ENCODE assay signal across 18 cellular contexts in genomic region chr1:165894591-165894990, GRCh38.
DNase-seq lines count a peak whose midpoint lies in the region; ATAC-seq, FAIRE-seq and TF ChIP-seq lines count a peak whose summit lies in the region.
"Had no signal": no experiment of that assay in that cellular context is flagged by ENCODE, and none has a peak within 500 bp of the region (broad histone marks: within the 10 kb centered on the region; RNA-seq: fewer than 3 reads in every experiment).

No MANE protein-coding gene starts in this region.

- H4K20me1 ChIP-seq in H1 (replicated peaks in 1 of 2; ENCODE audit: control insufficient read depth in 1 of 2, insufficient read depth in 2 of 2, low read length in 2 of 2): peaks cover 18% of the 10 kb centered on the region in 2 experiments

- H2AFZ ChIP-seq in H1 (ENCODE audit: low read length) (no peak overlapping the region), trophoblast cell (ENCODE audit: insufficient read depth, low read length, poor library complexity) (no peak overlapping the region)

- peaks cover 7% of the 10 kb centered on the region for H3K9me3 Mint-ChIP-seq in WTC11

- H4K8ac ChIP-seq in H1 (ENCODE audit: extremely low read depth, insufficient read depth, low read length) (no peak overlapping the region), trophoblast cell (ENCODE audit: low read depth, low read length) (peak overlapping the region; percentile 33)

- peak; percentile 16 to 33; a peak in 3 of 4 replicates for TF ChIP-seq RAD21 in H1 (IDR thresholded peaks at IDR 0.05 in 1 of 2, conservative IDR thresholded peaks at IDR 0.05 in 1 of 2; ENCODE audit: low read depth in 2 of 2, low read length in 2 of 2)

- no peak overlapping the region for H4K12ac ChIP-seq in trophoblast cell (ENCODE audit: low read depth, low read length)

- no peak overlapping the region for H3K4me3 Mint-ChIP-seq in WTC11

- H2BK5ac ChIP-seq in H1 (ENCODE audit: low read depth, low read length) (no peak overlapping the region), trophoblast cell (ENCODE audit: low read depth, low read length, poor library complexity) (peak overlapping the region; percentile 66)

- no peaks in the 10 kb centered on the region for H3K4me1 Mint-ChIP-seq in WTC11

- H3K27ac Mint-ChIP-seq in WTC11: no peak overlapping the region

- H3K23ac ChIP-seq in H1 (ENCODE audit: insufficient read length) (no peak overlapping the region), trophoblast cell (ENCODE audit: low read length) (no peak overlapping the region)

- H2BK120ac ChIP-seq in H1 (replicated peaks; ENCODE audit: low read depth, low read length) (no peak overlapping the region), trophoblast cell (ENCODE audit: insufficient read depth, low read length, poor library complexity) (peak overlapping the region; percentile 62)

- H3K27me3 ChIP-seq in RWPE2 (ENCODE audit: insufficient read depth, poor library complexity, severe bottlenecking): no peaks in the 10 kb centered on the region
- H3K27me3 ChIP-seq in H1 (replicated peaks in 1 of 4; ENCODE audit: control insufficient read depth in 3 of 4, extremely low read depth in 1 of 4, insufficient read depth in 3 of 4, low read length in 3 of 4): no peaks in the 10 kb centered on the region
- no peaks in the 10 kb centered on the region for H3K27me3 ChIP-seq in trophoblast cell (ENCODE audit: insufficient read depth, low read length)
- H3K27me3 ChIP-seq in tibial artery: no peaks in the 10 kb centered on the region
- H3K27me3 ChIP-seq: breast epithelium, left lung, pancreas, SJCRH30 had no signal

- H3K36me3 ChIP-seq in RWPE2 (ENCODE audit: low read depth): peaks cover 79% of the 10 kb centered on the region
- peaks cover 20 to 60% (median 49%) of the 10 kb centered on the region in 4 experiments for H3K36me3 ChIP-seq in H1 (ENCODE audit: control insufficient read depth in 2 of 4, insufficient read depth in 4 of 4, low read length in 3 of 4)
- peaks cover 4 to 6% of the 10 kb centered on the region in 2 experiments for H3K36me3 ChIP-seq in trophoblast cell (ENCODE audit: control insufficient read depth in 1 of 2, insufficient read depth in 2 of 2, low read length in 2 of 2)
- peaks cover 0 to 29% (median 23%) of the 10 kb centered on the region in 3 donors for H3K36me3 ChIP-seq in tibial artery
- H3K36me3 ChIP-seq: breast epithelium had no signal

- H3K27me3 Mint-ChIP-seq in WTC11 (ENCODE audit: low read depth): no peaks in the 10 kb centered on the region

- no peak overlapping the region for H2BK12ac ChIP-seq in H1 (ENCODE audit: low read depth, low read length)
- peak overlapping the region; percentile 66 for H2BK12ac ChIP-seq in trophoblast cell (ENCODE audit: low read length)

- H3K4me1 ChIP-seq in RWPE2 (ENCODE audit: insufficient read depth, poor library complexity, severe bottlenecking) (peaks cover 47% of the 10 kb centered on the region), H1 (replicated peaks in 1 of 4; ENCODE audit: control insufficient read depth in 3 of 4, insufficient read depth in 4 of 4, low read length in 3 of 4) (peaks cover 0 to 3% (median 0%) of the 10 kb centered on the region in 4 experiments; a peak in 1 of 7 replicates), trophoblast cell (ENCODE audit: control insufficient read depth in 1 of 2, insufficient read depth in 2 of 2, low read length in 2 of 2) (peaks cover 55 to 69% of the 10 kb centered on the region in 2 experiments), tibial artery (peaks cover 0 to 43% (median 26%) of the 10 kb centered on the region in 4 donors)

- H3K56ac ChIP-seq in H1 (replicated peaks; ENCODE audit: insufficient read length, low read depth, low read length): no peak overlapping the region

- no peak overlapping the region for H3K4ac ChIP-seq in H1 (replicated peaks; ENCODE audit: insufficient read length, low read depth, low read length)
- H3K4ac ChIP-seq in trophoblast cell (ENCODE audit: low read depth, low read length): no peak overlapping the region

- POLR2A ChIA-PET in H1 (lab: Charles Lee; ENCODE audit: partially characterized antibody): interaction anchor here (0.9 to 1.1 kb wide), 3 partner anchors 9 to 12 kb away, joined by 3 to 4 read pairs (median 3); no protein-coding TSS in a partner anchor
- POLR2A ChIA-PET in WTC11 (lab: Charles Lee): no interaction called here

- TF ChIP-seq POLR2A in H1 (IDR thresholded peaks at IDR 0.05; ENCODE audit: control extremely low read depth in 1 of 2, low read depth in 2 of 2, low read length in 2 of 2): no peak

- no peak overlapping the region for H2BK15ac ChIP-seq in H1 (ENCODE audit: low read length)

- no peak overlapping the region for H4K5ac ChIP-seq in H1 (ENCODE audit: insufficient read length, low read depth, low read length)

- peaks cover 0 to 56% of the 10 kb centered on the region in 2 experiments; a peak in 2 of 4 replicates for H3K79me2 ChIP-seq in H1 (ENCODE audit: control insufficient read depth in 1 of 2, insufficient read depth in 2 of 2, low read length in 2 of 2)
- H3K79me2 ChIP-seq in trophoblast cell (ENCODE audit: control insufficient read depth, insufficient read depth, low read length, poor library complexity): peaks cover 14% of the 10 kb centered on the region

- no peak overlapping the region for H3K4me2 ChIP-seq in H1 (ENCODE audit: insufficient read depth in 1 of 2, low read depth in 2 of 2, low read length in 2 of 2)
- peak overlapping the region; percentile 34 for H3K4me2 ChIP-seq in trophoblast cell (ENCODE audit: low read length)

- whole genome bisulfite sequencing in H1 (ENCODE audit: extremely low coverage in 1 of 2, insufficient coverage in 1 of 2, insufficient read length in 1 of 2, insufficient replicate concordance in 2 of 2, low coverage in 1 of 2, low lambda C conversion rate in 2 of 2, missing lambda C conversion rate in 1 of 2), 2 experiments: 87% methylated on average over 4 of the region's 4 CpGs; no CpG with 5 or more reads in 1 of the 2 experiments
- WGBS in trophoblast cell (ENCODE audit: extremely low coverage, insufficient coverage, insufficient read length): no CpG with 5 or more reads among the region's 4 CpGs

- H4K91ac ChIP-seq in H1 (replicated peaks; ENCODE audit: insufficient read length, low read length): no peak overlapping the region
- H4K91ac ChIP-seq in trophoblast cell (ENCODE audit: low read depth, low read length): peak overlapping the region; percentile 74

- H2AK5ac ChIP-seq in H1 (ENCODE audit: low read depth, low read length) (no peak overlapping the region), trophoblast cell (ENCODE audit: low read length) (peak overlapping the region; percentile 31)

- no peaks in the 10 kb centered on the region for H3K9me3 ChIP-seq in RWPE2 (ENCODE audit: severe bottlenecking)
- H3K9me3 ChIP-seq in H1 (ENCODE audit: insufficient read depth in 2 of 2, low read depth in 1 of 2, low read length in 1 of 2): no peaks in the 10 kb centered on the region
- no peaks in the 10 kb centered on the region for H3K9me3 ChIP-seq in trophoblast cell (ENCODE audit: insufficient read depth, low read depth, low read length)
- no peaks in the 10 kb centered on the region for H3K9me3 ChIP-seq in tibial artery
- H3K9me3 ChIP-seq: breast epithelium, left lung, pancreas, SJCRH30, thoracic aorta had no signal

- CTCF ChIA-PET in H1 (lab: Charles Lee; ENCODE audit: partially characterized antibody) (interaction anchor here (0.6 to 1.8 kb wide), 9 partner anchors 10 to 334 kb away, joined by 3 to 7 read pairs (median 4); no protein-coding TSS in a partner anchor), WTC11 (lab: Charles Lee) (interaction anchor here (0.7 kb wide), 1 partner anchor 30 kb away, joined by 4 read pairs; no protein-coding TSS in a partner anchor)

- H3K18ac ChIP-seq in H1 (ENCODE audit: extremely low read depth, low read length) (no peak overlapping the region), trophoblast cell (ENCODE audit: low read length) (peak overlapping the region; percentile 55)

- H3K23me2 ChIP-seq in H1 (ENCODE audit: low read depth, low read length): no peaks in the 10 kb centered on the region

- no peak overlapping the region for H3K4me3 ChIP-seq in RWPE2 (ENCODE audit: severe bottlenecking)
- no peak overlapping the region for H3K4me3 ChIP-seq in H1 (ENCODE audit: extremely low read depth in 1 of 4, insufficient read depth in 2 of 4, low read depth in 3 of 4, low read length in 4 of 4)
- H3K4me3 ChIP-seq in trophoblast cell (ENCODE audit: low read depth, low read length): no peak overlapping the region
- no peak overlapping the region for H3K4me3 ChIP-seq in tibial artery
- H3K4me3 ChIP-seq: breast epithelium, left lung, pancreas, SJCRH30, thoracic aorta had no signal

- H3K79me1 ChIP-seq in H1 (ENCODE audit: low read depth, low read length) (peaks cover 15% of the 10 kb centered on the region), trophoblast cell (ENCODE audit: low read length) (peaks cover 52% of the 10 kb centered on the region)

- peak; percentile 51 for DNase-seq in EL
- no peak for DNase-seq in RWPE2 (ENCODE audit: low spot score)
- no peak for DNase-seq in H1 (ENCODE audit: low read depth in 1 of 2, low spot score in 2 of 2)
- peak in 1 of 2 donors; percentile 25 for DNase-seq in trophoblast cell
- DNase-seq in tibial artery: no peak
- no peak for DNase-seq in WTC11 (ENCODE audit: low spot score)
- no peak for DNase-seq in NCI-H446 treated with DMSO at 0.1 percent for 48 hours (lab: John Stamatoyannopoulos, UW)
- DNase-seq: activated CD4-positive, alpha-beta T cell treated with anti-CD3 and anti-CD28 coated beads for 48 hours; activated CD8-positive, alpha-beta memory T cell treated with anti-CD3 and anti-CD28 coated beads, Interleukin-2, amount 50 U/mL, for 4 hours; activated naive CD4-positive, alpha-beta T cell; effector CD8-positive, alpha-beta T cell; left lung; NCI-H1694 treated with DMSO at 0.1 percent for 48 hours; pancreas had no signal

- no peak for FAIRE-seq in H1 (lab: Jason Lieb, UNC)
- FAIRE-seq: frontal cortex, pancreas had no signal

- no peak overlapping the region for H3K9ac ChIP-seq in H1 (replicated peaks in 1 of 4; ENCODE audit: extremely low read depth in 1 of 4, low read depth in 3 of 4, low read length in 3 of 4)
- no peak overlapping the region for H3K9ac ChIP-seq in trophoblast cell (ENCODE audit: low read length)

- TF ChIP-seq CTCF in RWPE2 (IDR thresholded peaks at IDR 0.05; ENCODE audit: poor library complexity, severe bottlenecking) (no peak), H1 (IDR thresholded peaks at IDR 0.05; ENCODE audit: control extremely low read depth in 1 of 3, insufficient read depth in 1 of 3, low read depth in 1 of 3, low read length in 3 of 3) (no peak), tibial artery (IDR thresholded peaks at IDR 0.05) (no peak), WTC11 (IDR thresholded peaks at IDR 0.05) (no peak)

- intact Hi-C loops in tibial artery (cut with DNase I; ENCODE audit: low total_unique reads): no loop called here

- H3K14ac ChIP-seq in H1 (ENCODE audit: insufficient read length) (no peak overlapping the region), trophoblast cell (ENCODE audit: low read length) (peak overlapping the region; percentile 59)

- no peak overlapping the region for H2BK20ac ChIP-seq in H1 (ENCODE audit: low read length)

- H3K36me3 Mint-ChIP-seq in WTC11: peaks cover 85% of the 10 kb centered on the region

- ATAC-seq in RWPE2 (ENCODE audit: low read depth): no peak
- ATAC-seq in WTC11: no peak
- ATAC-seq: left lung had no signal

- peak overlapping the region; percentile 83 for H3K27ac ChIP-seq in RWPE2 (ENCODE audit: poor library complexity, severe bottlenecking)
- no peak overlapping the region for H3K27ac ChIP-seq in H1 (ENCODE audit: low read depth, low read length)
- peak overlapping the region; percentile 98 for H3K27ac ChIP-seq in trophoblast cell (ENCODE audit: low read depth, low read length)
- H3K27ac ChIP-seq in tibial artery: no peak overlapping the region
- H3K27ac ChIP-seq: left lung, pancreas had no signal

- TF ChIP-seq EP300 in H1 (IDR thresholded peaks at IDR 0.05; ENCODE audit: borderline replicate concordance in 1 of 2, low read depth in 2 of 2, low read length in 2 of 2): no peak

Comparison
In these comparisons a context has a peak if more than half of its experiments do, and no peak if none do; other contexts are left out.
1. H3K27ac ChIP-seq: peak in RWPE2 (single experiment) and trophoblast cell (single experiment); none in H1 (single experiment) and tibial artery (0 of 2).